Comparison of ENCODE assay signal across 17 cellular contexts in the genomic region with DNA sequence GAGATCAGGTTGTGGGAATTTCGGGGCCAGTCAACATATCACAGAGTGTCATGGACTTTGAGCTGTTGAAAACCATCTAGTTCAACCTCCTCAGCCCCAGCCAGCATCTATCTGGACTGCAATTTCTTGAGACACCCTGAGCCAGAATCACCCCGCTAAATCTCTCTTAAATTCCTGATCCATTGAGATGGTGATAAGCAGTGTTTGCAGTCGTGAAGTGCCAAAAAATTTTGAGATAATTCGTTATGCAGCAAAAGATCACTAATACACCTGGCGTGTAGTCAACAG. TPM values are rescaled to one million over a fixed set of nuclear protein-coding genes. Genes with fewer than 3 reads are reported as not detected.
DNase-seq lines count a peak whose midpoint lies in the region; ATAC-seq and TF ChIP-seq lines count a peak whose summit lies in the region.
"Had no signal": no experiment of that assay in that cellular context is flagged by ENCODE, and none has a peak within 500 bp of the region (broad histone marks: within the 10 kb centered on the region; RNA-seq: fewer than 3 reads in every experiment).

No MANE protein-coding gene starts in this region.

- TF ChIP-seq CTCF in C4-2B (conservative IDR thresholded peaks at IDR 0.05), result peak; percentile 76
- TF ChIP-seq CTCF in OCI-LY7 (conservative IDR thresholded peaks at IDR 0.05; ENCODE audit: low read length), result peak; percentile 46; the same call in 1 of the 2 replicates
- peak; percentile 11 to 42 for TF ChIP-seq CTCF in brain (conservative IDR thresholded peaks at IDR 0.05)
- TF ChIP-seq CTCF in osteocyte (IDR thresholded peaks at IDR 0.05), result peak; percentile 6

- intact Hi-C loops in OCI-LY7 (cut with micrococcal nuclease; ENCODE audit: unreplicated experiment), result loop anchor here (1.0 kb wide), 1 partner anchor 513 kb away; no protein-coding TSS in a partner anchor

- peak overlapping the region in 1 of 5 experiments; percentile 2 for H3K27ac Mint-ChIP-seq in brain
- H3K27ac Mint-ChIP-seq in osteocyte (ENCODE audit: unreplicated experiment), result no peak overlapping the region
- H3K27ac Mint-ChIP-seq in naive thymus-derived CD8-positive, alpha-beta T cell, result no peak overlapping the region
- H3K27ac Mint-ChIP-seq: CD4-positive, alpha-beta memory T cell had no signal

- DNase-seq in OCI-LY7 (ENCODE audit: low spot score) (no peak), osteocyte (ENCODE audit: extremely low spot score, unreplicated experiment) (no peak), NCI-H2081 (lab: John Stamatoyannopoulos, UW) (no peak), EL (no peak)
- DNase-seq in naive thymus-derived CD8-positive, alpha-beta T cell, result no peak
- DNase-seq: DMS 273 treated with DMSO at 0.1 percent for 48 hours; MG63; NCI-H2029; NK-92 treated with Interleukin-12 subunit alpha and Interleukin-12 subunit beta, amount 100 ng/mL, for 24 hours; SIG-M5 had no signal

- BruUV-seq in OCI-LY7 (replicated peaks; lab: Mats Ljungman, UMichigan), result no TSS peak

- H3K9me3 Mint-ChIP-seq in brain, result peaks cover 0 to 2% (median 0%) of the 10 kb centered on the region in 5 experiments
- H3K9me3 Mint-ChIP-seq in osteocyte (ENCODE audit: unreplicated experiment), result no peaks in the 10 kb centered on the region
- H3K9me3 Mint-ChIP-seq in naive thymus-derived CD8-positive, alpha-beta T cell, result no peaks in the 10 kb centered on the region

- no peaks in the 10 kb centered on the region for H4K20me1 ChIP-seq in OCI-LY7 (ENCODE audit: insufficient read depth, low read length)

- CTCF ChIA-PET in OCI-LY7 (lab: Charles Lee; ENCODE audit: unreplicated experiment), result interaction anchor here (1.3 kb wide), 1 partner anchor 26 kb away, joined by 3 read pairs; no protein-coding TSS in a partner anchor

- peaks cover 3% of the 10 kb centered on the region for H3K27me3 Mint-ChIP-seq in brain
- no peaks in the 10 kb centered on the region for H3K27me3 Mint-ChIP-seq in osteocyte (ENCODE audit: unreplicated experiment)
- H3K27me3 Mint-ChIP-seq in naive thymus-derived CD8-positive, alpha-beta T cell, result no peaks in the 10 kb centered on the region
- H3K27me3 Mint-ChIP-seq: CD4-positive, alpha-beta memory T cell had no signal

- H3K27ac ChIP-seq in C4-2B (no peak overlapping the region), OCI-LY7 (ENCODE audit: low read depth, low read length, poor library complexity, severe bottlenecking) (no peak overlapping the region)
- H3K27ac ChIP-seq: SK-N-MC had no signal

- no peak overlapping the region for H3K4me2 ChIP-seq in OCI-LY7 (ENCODE audit: low read length)

- H3K36me3 Mint-ChIP-seq in brain (no peaks in the 10 kb centered on the region), osteocyte (ENCODE audit: unreplicated experiment) (peaks cover 1% of the 10 kb centered on the region)
- no peaks in the 10 kb centered on the region for H3K36me3 Mint-ChIP-seq in naive thymus-derived CD8-positive, alpha-beta T cell

- H3K9me3 ChIP-seq in OCI-LY7 (ENCODE audit: low read length), result no peaks in the 10 kb centered on the region
- H3K9me3 ChIP-seq: Caco-2, MG63 had no signal

- no peaks in the 10 kb centered on the region for H3K9me2 ChIP-seq in OCI-LY7 (ENCODE audit: insufficient read depth, low read length)

- H3K4me1 ChIP-seq in OCI-LY7 (ENCODE audit: insufficient read depth, low read length, poor library complexity, severe bottlenecking), result no peaks in the 10 kb centered on the region
- H3K4me1 ChIP-seq: Caco-2 had no signal

- ATAC-seq in HG03378 (IDR thresholded peaks at IDR 0.05; ENCODE audit: unreplicated experiment), result no peak
- ATAC-seq in naive thymus-derived CD8-positive, alpha-beta T cell, result no peak

- H2AFZ ChIP-seq in OCI-LY7 (ENCODE audit: low read length), result no peak overlapping the region

- no peak overlapping the region for H3K4me3 ChIP-seq in OCI-LY7 (ENCODE audit: low read depth, low read length, poor library complexity, severe bottlenecking)
- H3K4me3 ChIP-seq: MG63, SK-N-MC had no signal

- H3K4me3 Mint-ChIP-seq in brain (no peak overlapping the region), osteocyte (ENCODE audit: unreplicated experiment) (no peak overlapping the region)
- no peak overlapping the region for H3K4me3 Mint-ChIP-seq in naive thymus-derived CD8-positive, alpha-beta T cell
- H3K4me3 Mint-ChIP-seq: CD4-positive, alpha-beta memory T cell had no signal

- no peaks in the 10 kb centered on the region for H3K79me2 ChIP-seq in OCI-LY7 (ENCODE audit: insufficient read depth, low read depth, low read length)

- H3K4me1 Mint-ChIP-seq in brain (no peaks in the 10 kb centered on the region), osteocyte (ENCODE audit: unreplicated experiment) (no peaks in the 10 kb centered on the region)
- no peaks in the 10 kb centered on the region for H3K4me1 Mint-ChIP-seq in naive thymus-derived CD8-positive, alpha-beta T cell

- H3K36me3 ChIP-seq in OCI-LY7 (ENCODE audit: insufficient read depth, low read length), result no peaks in the 10 kb centered on the region
- H3K36me3 ChIP-seq: MG63 had no signal

- POLR2A ChIA-PET in OCI-LY7 (lab: Charles Lee), result no interaction called here
- POLR2A ChIA-PET in naive thymus-derived CD8-positive, alpha-beta T cell (lab: Charles Lee), result no interaction called here

RNA-seq across cellular contexts. Expression of gene TMED3, which starts 29.3 kb away (rescaled TPM):
- 51.5 and 55.9 TPM in 2 replicates for total RNA-seq in OCI-LY7 (2014; rRNA removed; shearing (Covaris generic))
- total RNA-seq in OCI-LY7 (2022) (31.5 and 33.2 TPM in 2 replicates), osteocyte (102 and 120 TPM in 2 replicates)
- 53.7 TPM for polyA plus RNA-seq in brain (ENCODE audit: insufficient read depth, low read depth, low replicate concordance)
- 10 to 100 TPM; 21.0 to 22.0 TPM for total RNA-seq in naive thymus-derived CD8-positive, alpha-beta T cell
- polyA plus RNA-seq in naive thymus-derived CD8-positive, alpha-beta T cell, result 10 to 100 TPM; 67.6 to 73.4 (median 67.8) TPM

RNA-seq across cellular contexts. Expression of gene ANKRD34C, which starts 57.7 kb away (rescaled TPM):
- total RNA-seq in OCI-LY7 (2014; rRNA removed; shearing (Covaris generic)), result not detected in 2 replicates
- total RNA-seq in OCI-LY7 (2022) (not detected in 2 replicates), osteocyte (0.08 TPM in 1 of 2 replicates, not detected in the other)
- 0.20 TPM for polyA plus RNA-seq in brain (ENCODE audit: insufficient read depth, low read depth, low replicate concordance)
- total RNA-seq in naive thymus-derived CD8-positive, alpha-beta T cell, result not detected
- not detected for polyA plus RNA-seq in naive thymus-derived CD8-positive, alpha-beta T cell
- total RNA-seq: Caco-2; CD4-positive, alpha-beta memory T cell had no signal
- polyA plus RNA-seq: BJ; CD4-positive, alpha-beta memory T cell had no signal

Comparison
In these comparisons a context has a peak if more than half of its experiments do, and no peak if none do; other contexts are left out.
1. CTCF ChIP-seq: peak in every context shown above with its lines; median percentile 76 in C4-2B; 46 in OCI-LY7; 26 in brain; 6 in osteocyte.